41 cellular contexts compared by ENCODE assay signal in genomic region chr7:138697535-138698182, GRCh38. TPM values are rescaled to one million over a fixed set of nuclear protein-coding genes. Genes with fewer than 3 reads are reported as not detected.
"Had no signal": no experiment of that assay in that cellular context is flagged by ENCODE, and none has a peak within 500 bp of the region (broad histone marks: within the 10 kb centered on the region; RNA-seq: fewer than 3 reads in every experiment).

No MANE protein-coding gene starts in this region.

- H3K4me1 Mint-ChIP-seq: activated naive CD4-positive, alpha-beta T cell treated with anti-CD3 and anti-CD28 coated beads, Interleukin-2, amount 10 ng/mL, durations not matched to agents 7 days and 5 days; activated naive CD4-positive, alpha-beta T cell treated with anti-CD3 and anti-CD28 coated beads, Interleukin-2, amount 50 U/mL, for 24 hours; activated naive CD8-positive, alpha-beta T cell treated with anti-CD3 and anti-CD28 coated beads for 36 hours; activated naive CD8-positive, alpha-beta T cell treated with anti-CD3 and anti-CD28 coated beads, Interleukin-2, amount 10 ng/mL, durations not matched to agents 7 days and 5 days; activated naive CD8-positive, alpha-beta T cell treated with anti-CD3 and anti-CD28 coated beads, Interleukin-2, amount 50 U/mL, for 24 hours; activated T-helper 17 cell treated with anti-CD3 and anti-CD28 coated beads, Interleukin-2, amount 50 U/mL, for 72 hours; brain; central memory CD8-positive, alpha-beta T cell had no signal

- H3K4me1 ChIP-seq: adrenal gland, ascending aorta, body of pancreas, breast epithelium had no signal

- H3K27me3 ChIP-seq: adrenal gland, ascending aorta, body of pancreas, brain microvascular endothelial cell, breast epithelium, cardiac muscle cell had no signal

- H3K36me3 ChIP-seq: adrenal gland, ascending aorta, brain microvascular endothelial cell, breast epithelium, cardiac muscle cell had no signal

- H3K27me3 Mint-ChIP-seq: activated naive CD4-positive, alpha-beta T cell treated with anti-CD3 and anti-CD28 coated beads, Interleukin-2, amount 50 U/mL, for 24 hours; activated naive CD8-positive, alpha-beta T cell; activated naive CD8-positive, alpha-beta T cell treated with anti-CD3 and anti-CD28 coated beads for 36 hours; activated T-cell treated with anti-CD3 and anti-CD28 coated beads, Interleukin-2, amount 50 U/mL, for 24 hours; brain had no signal

- ATAC-seq: activated naive CD4-positive, alpha-beta T cell treated with anti-CD3 and anti-CD28 coated beads, Interleukin-2, amount 50 U/mL, for 72 hours; activated naive CD8-positive, alpha-beta T cell treated with anti-CD3 and anti-CD28 coated beads, Interleukin-2, amount 50 U/mL, for 24 hours; activated T-cell treated with anti-CD3 and anti-CD28 coated beads, Interleukin-2, amount 50 U/mL, for 4 hours; activated T-cell treated with anti-CD3 and anti-CD28 coated beads, Interleukin-2, amount 50 U/mL, for 72 hours; activated T-helper 17 cell treated with anti-CD3 and anti-CD28 coated beads, Interleukin-2, amount 50 U/mL, for 72 hours; body of pancreas had no signal

- H3K36me3 Mint-ChIP-seq: activated naive CD4-positive, alpha-beta T cell treated with anti-CD3 and anti-CD28 coated beads, Interleukin-2, amount 10 ng/mL, durations not matched to agents 7 days and 5 days; activated naive CD4-positive, alpha-beta T cell treated with anti-CD3 and anti-CD28 coated beads, Interleukin-2, amount 50 U/mL, for 24 hours; activated naive CD4-positive, alpha-beta T cell treated with anti-CD3 and anti-CD28 coated beads, Interleukin-2, amount 50 U/mL, for 72 hours; activated naive CD8-positive, alpha-beta T cell; activated naive CD8-positive, alpha-beta T cell treated with anti-CD3 and anti-CD28 coated beads for 36 hours; activated naive CD8-positive, alpha-beta T cell treated with anti-CD3 and anti-CD28 coated beads, Interleukin-2, amount 10 ng/mL, durations not matched to agents 7 days and 5 days; brain had no signal

- FAIRE-seq: astrocyte, bronchial epithelial cell had no signal

- DNase-seq: activated effector memory CD4-positive, alpha-beta T cell treated with anti-CD3 and anti-CD28 coated beads, Interleukin-2, amount 50 U/mL, for 16 hours; activated effector memory CD4-positive, alpha-beta T cell treated with Interleukin-2 at 50 U/mL for 16 hours; activated gamma-delta T cell; activated gamma-delta T cell treated with Interleukin-2 at 50 U/mL for 16 hours; activated naive CD4-positive, alpha-beta T cell; activated naive CD4-positive, alpha-beta T cell treated with anti-CD3 and anti-CD28 coated beads for 36 hours; activated naive CD4-positive, alpha-beta T cell treated with anti-CD3 and anti-CD28 coated beads, Interleukin-2, amount 10 ng/mL, durations not matched to agents 7 days and 5 days; activated naive CD4-positive, alpha-beta T cell treated with anti-CD3 and anti-CD28 coated beads, Interleukin-2, amount 50 U/mL, for 16 hours; activated naive CD4-positive, alpha-beta T cell treated with Interleukin-2 at 50 U/mL for 16 hours; activated naive CD8-positive, alpha-beta T cell treated with anti-CD3 and anti-CD28 coated beads for 36 hours; activated naive CD8-positive, alpha-beta T cell treated with anti-CD3 and anti-CD28 coated beads, Interleukin-2, amount 10 ng/mL, durations not matched to agents 7 days and 5 days; activated naive CD8-positive, alpha-beta T cell treated with anti-CD3 and anti-CD28 coated beads, Interleukin-2, amount 50 U/mL, for 24 hours; activated T-cell treated with anti-CD3 and anti-CD28 coated beads, Interleukin-2, amount 50 U/mL, for 24 hours; activated T-cell treated with anti-CD3 and anti-CD28 coated beads, Interleukin-2, amount 50 U/mL, for 4 hours; activated T-cell treated with anti-CD3 and anti-CD28 coated beads, Interleukin-2, amount 50 U/mL, for 48 hours; activated T-cell treated with anti-CD3 and anti-CD28 coated beads, Interleukin-2, amount 50 U/mL, for 72 hours; adrenal gland; amniotic stem cell; amygdala; anterior cingulate cortex; aorta; body of pancreas; brain microvascular endothelial cell; caudate nucleus; central memory CD4-positive, alpha-beta T cell; cerebellar nuclear complex had no signal

- H3K4me3 ChIP-seq: adrenal gland, ascending aorta, body of pancreas, breast epithelium, cardiac muscle cell had no signal

- H3K9me3 ChIP-seq: adrenal gland, ascending aorta, body of pancreas, breast epithelium had no signal

- H3K9me3 Mint-ChIP-seq: activated naive CD4-positive, alpha-beta T cell treated with anti-CD3 and anti-CD28 coated beads for 36 hours; activated naive CD4-positive, alpha-beta T cell treated with anti-CD3 and anti-CD28 coated beads, Interleukin-2, amount 10 ng/mL, durations not matched to agents 7 days and 5 days; activated naive CD4-positive, alpha-beta T cell treated with anti-CD3 and anti-CD28 coated beads, Interleukin-2, amount 50 U/mL, for 24 hours; activated naive CD4-positive, alpha-beta T cell treated with anti-CD3 and anti-CD28 coated beads, Interleukin-2, amount 50 U/mL, for 72 hours; activated naive CD8-positive, alpha-beta T cell treated with anti-CD3 and anti-CD28 coated beads for 36 hours; activated T-cell treated with anti-CD3 and anti-CD28 coated beads, Interleukin-2, amount 50 U/mL, for 24 hours; activated T-cell treated with anti-CD3 and anti-CD28 coated beads, Interleukin-2, amount 50 U/mL, for 4 hours; activated T-cell treated with anti-CD3 and anti-CD28 coated beads, Interleukin-2, amount 50 U/mL, for 72 hours; activated T-helper 1 cell treated with anti-CD3 and anti-CD28 coated beads, Interleukin-12 subunit alpha, Interleukin-12 subunit beta, Interleukin-2, Interleukin-4 antibody, amounts not matched to agents 30 ng/mL and 10 ng/mL and 1 ng/mL, durations not matched to agents 14 hours and 24 hours and 36 hours; activated T-helper 17 cell treated with anti-CD3 and anti-CD28 coated beads, Interleukin-2, amount 50 U/mL, for 72 hours; activated T-helper 2 cell treated with anti-CD3 and anti-CD28 coated beads, Interferon-gamma antibody, Interleukin-2, Interleukin-4, amounts not matched to agents 10 μg/mL and 5 μg/mL and 100 μg/mL, durations not matched to agents 14 hours and 24 hours and 36 hours; central memory CD8-positive, alpha-beta T cell had no signal

- H3K27ac ChIP-seq: adrenal gland, ascending aorta, body of pancreas, brain microvascular endothelial cell, breast epithelium, cardiac muscle cell had no signal

- H3K27ac Mint-ChIP-seq: activated naive CD4-positive, alpha-beta T cell treated with anti-CD3 and anti-CD28 coated beads for 36 hours; activated naive CD4-positive, alpha-beta T cell treated with anti-CD3 and anti-CD28 coated beads, Interleukin-2, amount 10 ng/mL, durations not matched to agents 7 days and 5 days; activated naive CD4-positive, alpha-beta T cell treated with anti-CD3 and anti-CD28 coated beads, Interleukin-2, amount 50 U/mL, for 24 hours; activated naive CD8-positive, alpha-beta T cell; activated naive CD8-positive, alpha-beta T cell treated with anti-CD3 and anti-CD28 coated beads for 36 hours; activated naive CD8-positive, alpha-beta T cell treated with anti-CD3 and anti-CD28 coated beads, Interleukin-2, amount 10 ng/mL, durations not matched to agents 7 days and 5 days; activated naive CD8-positive, alpha-beta T cell treated with anti-CD3 and anti-CD28 coated beads, Interleukin-2, amount 50 U/mL, for 24 hours; activated T-cell treated with anti-CD3 and anti-CD28 coated beads, Interleukin-2, amount 50 U/mL, for 24 hours; activated T-cell treated with anti-CD3 and anti-CD28 coated beads, Interleukin-2, amount 50 U/mL, for 72 hours; activated T-helper 1 cell treated with anti-CD3 and anti-CD28 coated beads, Interleukin-12 subunit alpha, Interleukin-12 subunit beta, Interleukin-2, Interleukin-4 antibody, amounts not matched to agents 30 ng/mL and 10 ng/mL and 1 ng/mL, durations not matched to agents 14 hours and 24 hours and 36 hours; activated T-helper 17 cell treated with anti-CD3 and anti-CD28 coated beads, Interleukin-2, amount 50 U/mL, for 72 hours; activated T-helper 2 cell treated with anti-CD3 and anti-CD28 coated beads, Interferon-gamma antibody, Interleukin-2, Interleukin-4, amounts not matched to agents 10 μg/mL and 5 μg/mL and 100 μg/mL, durations not matched to agents 14 hours and 24 hours and 36 hours; brain had no signal

- H3K4me3 Mint-ChIP-seq: activated naive CD4-positive, alpha-beta T cell treated with anti-CD3 and anti-CD28 coated beads for 36 hours; activated naive CD4-positive, alpha-beta T cell treated with anti-CD3 and anti-CD28 coated beads, Interleukin-2, amount 10 ng/mL, durations not matched to agents 7 days and 5 days; activated naive CD4-positive, alpha-beta T cell treated with anti-CD3 and anti-CD28 coated beads, Interleukin-2, amount 50 U/mL, for 24 hours; activated naive CD8-positive, alpha-beta T cell; activated naive CD8-positive, alpha-beta T cell treated with anti-CD3 and anti-CD28 coated beads for 36 hours; activated naive CD8-positive, alpha-beta T cell treated with anti-CD3 and anti-CD28 coated beads, Interleukin-2, amount 10 ng/mL, durations not matched to agents 7 days and 5 days; activated naive CD8-positive, alpha-beta T cell treated with anti-CD3 and anti-CD28 coated beads, Interleukin-2, amount 50 U/mL, for 24 hours; activated T-cell treated with anti-CD3 and anti-CD28 coated beads, Interleukin-2, amount 50 U/mL, for 24 hours; activated T-cell treated with anti-CD3 and anti-CD28 coated beads, Interleukin-2, amount 50 U/mL, for 4 hours; activated T-cell treated with anti-CD3 and anti-CD28 coated beads, Interleukin-2, amount 50 U/mL, for 72 hours; activated T-helper 1 cell treated with anti-CD3 and anti-CD28 coated beads, Interleukin-12 subunit alpha, Interleukin-12 subunit beta, Interleukin-2, Interleukin-4 antibody, amounts not matched to agents 30 ng/mL and 10 ng/mL and 1 ng/mL, durations not matched to agents 14 hours and 24 hours and 36 hours; activated T-helper 17 cell treated with anti-CD3 and anti-CD28 coated beads, Interleukin-2, amount 50 U/mL, for 72 hours; brain; central memory CD8-positive, alpha-beta T cell had no signal

RNA-seq across cellular contexts. Expression of gene SVOPL, which starts 3.5 kb away (rescaled TPM):
- total RNA-seq: activated naive CD4-positive, alpha-beta T cell treated with anti-CD3 and anti-CD28 coated beads for 36 hours; activated naive CD4-positive, alpha-beta T cell treated with anti-CD3 and anti-CD28 coated beads, Interleukin-2, amount 50 U/mL, for 72 hours; activated T-cell treated with anti-CD3 and anti-CD28 coated beads, Interleukin-2, amount 50 U/mL, for 4 hours; activated T-cell treated with anti-CD3 and anti-CD28 coated beads, Interleukin-2, amount 50 U/mL, for 72 hours; activated T-helper 1 cell treated with anti-CD3 and anti-CD28 coated beads, Interleukin-12 subunit alpha, Interleukin-12 subunit beta, Interleukin-2, Interleukin-4 antibody, amounts not matched to agents 30 ng/mL and 10 ng/mL and 1 ng/mL, durations not matched to agents 14 hours and 24 hours and 36 hours; activated T-helper 17 cell treated with anti-CD3 and anti-CD28 coated beads, Interleukin-2, amount 50 U/mL, for 72 hours; activated T-helper 2 cell treated with anti-CD3 and anti-CD28 coated beads, Interferon-gamma antibody, Interleukin-2, Interleukin-4, amounts not matched to agents 10 μg/mL and 5 μg/mL and 100 μg/mL, durations not matched to agents 14 hours and 24 hours and 36 hours; aorta; ascending aorta; body of pancreas; cardiac septum; chondrocyte had no signal
